Comparison of ENCODE assay signal across 2 cellular contexts in genomic region chr14:22915886-22916521, GRCh38.
TF ChIP-seq lines count a peak whose summit lies in the region.

No MANE protein-coding gene starts in this region.

TF ChIP-seq in H1, 55 proteins besides CTCF, POLR2A, EP300 and RAD21:
- TF ChIP-seq SP2 (IDR thresholded peaks at IDR 0.05; ENCODE audit: low read length) (no peak), POLR2AphosphoS5 (IDR thresholded peaks at IDR 0.05; ENCODE audit: low read depth, low read length) (peak; percentile 33; the same call in 1 of the 2 replicates), RBBP5 (IDR thresholded peaks at IDR 0.05; ENCODE audit: borderline replicate concordance, low read depth, low read length) (no peak), ATF2 (IDR thresholded peaks at IDR 0.05; ENCODE audit: low read length) (no peak)

TF ChIP-seq in HEK293T, 16 proteins besides CTCF, POLR2A, EP300 and RAD21:
- no peak for TF ChIP-seq TARDBP (IDR thresholded peaks at IDR 0.05)
- TF ChIP-seq FOXA1 (IDR thresholded peaks at IDR 0.05): no peak
- TF ChIP-seq ARNT (IDR thresholded peaks at IDR 0.05): no peak
- TF ChIP-seq NFRKB (IDR thresholded peaks at IDR 0.05): no peak
- no peak for TF ChIP-seq FOXM1 (IDR thresholded peaks at IDR 0.05; ENCODE audit: borderline replicate concordance)
- no peak for TF ChIP-seq PKNOX1 (IDR thresholded peaks at IDR 0.05)
- no peak for TF ChIP-seq ZNF384 (IDR thresholded peaks at IDR 0.05)
- TF ChIP-seq SUZ12 (IDR thresholded peaks at IDR 0.05): no peak
- no peak for TF ChIP-seq CTBP1 (IDR thresholded peaks at IDR 0.05; ENCODE audit: borderline replicate concordance)
- no peak for TF ChIP-seq LEF1 (IDR thresholded peaks at IDR 0.05; ENCODE audit: borderline replicate concordance)
- TF ChIP-seq ELF4 (IDR thresholded peaks at IDR 0.05): no peak
- no peak for TF ChIP-seq FOXK2 (IDR thresholded peaks at IDR 0.05)
- no peak for TF ChIP-seq HDGF (IDR thresholded peaks at IDR 0.05; ENCODE audit: borderline replicate concordance)
- no peak for TF ChIP-seq L3MBTL2 (conservative IDR thresholded peaks at IDR 0.05)
- no peak for TF ChIP-seq BHLHE40 (IDR thresholded peaks at IDR 0.05; ENCODE audit: borderline replicate concordance)
- no peak for TF ChIP-seq SP1 (IDR thresholded peaks at IDR 0.05)
